ENCODE assay signal across 30 cellular contexts in genomic region chr9:28587052-28587451, GRCh38.
DNase-seq lines count a peak whose midpoint lies in the region; ATAC-seq, FAIRE-seq and TF ChIP-seq lines count a peak whose summit lies in the region.
"Had no signal": no experiment of that assay in that cellular context is flagged by ENCODE, and none has a peak within 500 bp of the region (broad histone marks: within the 10 kb centered on the region; RNA-seq: fewer than 3 reads in every experiment).

No MANE protein-coding gene starts in this region.

- H3K27ac ChIP-seq in HepG2 (ENCODE audit: extremely low read length, insufficient read depth, low read length) (no peak overlapping the region), right lobe of liver (no peak overlapping the region), A549 (no peak overlapping the region)
- H3K27ac ChIP-seq: 22Rv1; BLaER1; BLaER1 treated with 17β-estradiol and CSF1 and Interleukin-3, amounts not matched to agents 10 nM and 100 nM; C4-2B had no signal

- TF ChIP-seq RAD21 in HepG2 (CRISPR knock-in tag; IDR thresholded peaks at IDR 0.05) (no peak), A549 (conservative IDR thresholded peaks at IDR 0.05 in 1 of 2, IDR thresholded peaks at IDR 0.05 in 1 of 2) (no peak)

- H3K4me1 ChIP-seq in HepG2 (ENCODE audit: insufficient read depth, low read length) (no peaks in the 10 kb centered on the region), right lobe of liver (no peaks in the 10 kb centered on the region), A549 (no peaks in the 10 kb centered on the region)
- H3K4me1 ChIP-seq: BE2C; BLaER1; BLaER1 treated with 17β-estradiol and CSF1 and Interleukin-3, amounts not matched to agents 10 nM and 100 nM; Caco-2 had no signal

- H3K9me3 ChIP-seq in HepG2 (ENCODE audit: low read length) (peaks cover 8% of the 10 kb centered on the region; the same call in 1 of the 2 replicates), right lobe of liver (no peaks in the 10 kb centered on the region), A549 (0 out of 3 replicates have a peak, but pooled peaks cover 4% of the 10 kb centered on the region)
- H3K9me3 ChIP-seq: BE2C, BLaER1, Caco-2 had no signal

- CTCF ChIA-PET in HepG2 (lab: Yijun Ruan, JAX; ENCODE audit: low intra/inter-chr PET ratio, low total read pairs) = no interaction called here
- CTCF ChIA-PET in A549 (lab: Yijun Ruan, JAX) = no interaction called here

- POLR2A ChIA-PET in HepG2 (lab: Yijun Ruan, JAX) (no interaction called here), A549 (lab: Yijun Ruan, JAX) (no interaction called here)

- WGBS in HepG2 (ENCODE audit: low lambda C conversion rate) = 7% methylated on average over 1 of the region's 1 CpG
- 81% methylated on average over 1 of the region's 1 CpG for WGBS in right lobe of liver (ENCODE audit: insufficient coverage, low coverage, low lambda C conversion rate, missing lambda C conversion rate)
- 3% methylated on average over 1 of the region's 1 CpG for WGBS in A549 (ENCODE audit: missing lambda C conversion rate)

- no peak overlapping the region for H3K9ac ChIP-seq in HepG2 (ENCODE audit: insufficient read depth, low read depth, low read length)
- H3K9ac ChIP-seq: BLaER1; BLaER1 treated with 17β-estradiol and CSF1 and Interleukin-3, amounts not matched to agents 10 nM and 100 nM had no signal

- TF ChIP-seq EP300 in HepG2 (IDR thresholded peaks at IDR 0.05; ENCODE audit: low read depth in 2 of 2, low read length in 2 of 2) = no peak
- TF ChIP-seq EP300 in HepG2 (CRISPR knock-in tag; IDR thresholded peaks at IDR 0.05; ENCODE audit: borderline replicate concordance) = no peak
- no peak for TF ChIP-seq EP300 in A549 (IDR thresholded peaks at IDR 0.05)

- H3K4me2 ChIP-seq in HepG2 (ENCODE audit: low read depth, low read length) = no peak overlapping the region
- no peak overlapping the region for H3K4me2 ChIP-seq in A549
- H3K4me2 ChIP-seq: BLaER1; BLaER1 treated with 17β-estradiol and CSF1 and Interleukin-3, amounts not matched to agents 10 nM and 100 nM had no signal

- H4K20me1 ChIP-seq in HepG2 (ENCODE audit: insufficient read depth, low read length) = no peaks in the 10 kb centered on the region
- H4K20me1 ChIP-seq: BLaER1; BLaER1 treated with 17β-estradiol and CSF1 and Interleukin-3, amounts not matched to agents 10 nM and 100 nM had no signal

- BruUV-seq in HepG2 (replicated peaks; lab: Mats Ljungman, UMichigan) = no TSS peak

- ATAC-seq in HepG2 (no peak), right lobe of liver (no peak), A549 (no peak)
- ATAC-seq: CD8-positive, alpha-beta T cell had no signal

- H3K36me3 ChIP-seq in HepG2 (replicated peaks in 1 of 2; ENCODE audit: control insufficient read depth in 1 of 2, insufficient read depth in 2 of 2, low read length in 2 of 2) (no peaks in the 10 kb centered on the region), right lobe of liver (no peaks in the 10 kb centered on the region)
- H3K36me3 ChIP-seq: BE2C; BLaER1; BLaER1 treated with 17β-estradiol and CSF1 and Interleukin-3, amounts not matched to agents 10 nM and 100 nM had no signal

- no peak overlapping the region for H2AFZ ChIP-seq in HepG2 (ENCODE audit: low read length)

- H3K4me3 ChIP-seq in HepG2 (replicated peaks in 1 of 3; ENCODE audit: insufficient read depth in 1 of 3, low read depth in 2 of 3, low read length in 3 of 3) (no peak overlapping the region), right lobe of liver (no peak overlapping the region), A549 (no peak overlapping the region)
- H3K4me3 ChIP-seq: BLaER1; BLaER1 treated with 17β-estradiol and CSF1 and Interleukin-3, amounts not matched to agents 10 nM and 100 nM had no signal

- no peak for FAIRE-seq in HepG2 (lab: Jason Lieb, UNC)
- FAIRE-seq in A549 (lab: Jason Lieb, UNC) = no peak
- FAIRE-seq: A204.1, D721Med had no signal

- no peak for TF ChIP-seq CTCF in HepG2 (CRISPR knock-in tag; IDR thresholded peaks at IDR 0.05)
- no peak for TF ChIP-seq CTCF in right lobe of liver (IDR thresholded peaks at IDR 0.05)
- TF ChIP-seq CTCF in A549 (IDR thresholded peaks at IDR 0.05) = no peak

- TF ChIP-seq POLR2A in HepG2 (IDR thresholded peaks at IDR 0.05; ENCODE audit: insufficient read depth in 1 of 2, low read depth in 2 of 2, low read length in 2 of 2) = no peak
- no peak for TF ChIP-seq POLR2A in right lobe of liver (IDR thresholded peaks at IDR 0.05)
- no peak for TF ChIP-seq POLR2A in A549 (IDR thresholded peaks at IDR 0.05; ENCODE audit: low read length)

- no peaks in the 10 kb centered on the region for H3K27me3 ChIP-seq in HepG2 (ENCODE audit: control insufficient read depth in 1 of 2, insufficient read depth in 2 of 2, low read length in 2 of 2)
- no peaks in the 10 kb centered on the region for H3K27me3 ChIP-seq in right lobe of liver
- H3K27me3 ChIP-seq: BE2C; BLaER1; BLaER1 treated with 17β-estradiol and CSF1 and Interleukin-3, amounts not matched to agents 10 nM and 100 nM had no signal

- in situ Hi-C loops in HepG2 (cut with HindIII; ENCODE audit: extremely low pct_ligation_motif_present, low pct_unique_long_range_greater_than_20kb) = no loop called here

- no peaks in the 10 kb centered on the region for H3K79me2 ChIP-seq in HepG2 (ENCODE audit: insufficient read depth, low read length)

- DNase-seq in HepG2 (ENCODE audit: low spot score) (no peak), right lobe of liver (no peak), A549 (ENCODE audit: low read depth in 1 of 2, low spot score in 1 of 2) (no peak), hepatic stellate cell (ENCODE audit: low spot score) (no peak)
- DNase-seq: 8988T; ACHN; AML-193; BE2C; C1 segment of cervical spinal cord; Caco-2; Calu3; CD4-positive, alpha-beta memory T cell; CD4-positive, alpha-beta T cell; CD4-positive, CD25-positive, alpha-beta regulatory T cell; CD8-positive, alpha-beta memory T cell; CD8-positive, alpha-beta T cell; COR-L47; DMS 273 treated with DMSO at 0.1 percent for 48 hours; DMS153; DMS53; DMS79; DMS79 treated with DMSO at 0.1 percent for 48 hours; DND-41; EL had no signal

- intact Hi-C loops in HepG2 (cut with micrococcal nuclease; ENCODE audit: unreplicated experiment) = no loop called here
- intact Hi-C loops in right lobe of liver (cut with DNase I) = no loop called here

TF ChIP-seq in HepG2, 621 proteins besides CTCF, POLR2A, EP300 and RAD21:
- TF ChIP-seq POLR2G (IDR thresholded peaks at IDR 0.05; ENCODE audit: low read depth, low read length) (no peak), MAFK (conservative IDR thresholded peaks at IDR 0.05 in 1 of 2, IDR thresholded peaks at IDR 0.05 in 1 of 2; ENCODE audit: low read length in 2 of 2) (peak in 1 of 2 experiments; percentile 61; a peak in 3 of 4 replicates), MAFF (IDR thresholded peaks at IDR 0.05; ENCODE audit: low read depth, low read length) (0 out of 2 replicates have a peak, but pooled peaks have one; percentile 18)

TF ChIP-seq in A549, 52 proteins besides CTCF, POLR2A, EP300 and RAD21:
- TF ChIP-seq SREBF2 (IDR thresholded peaks at IDR 0.05) (no peak), POLR2AphosphoS2 (conservative IDR thresholded peaks at IDR 0.05; ENCODE audit: low read length) (no peak), FOSL2 (IDR thresholded peaks at IDR 0.05) (no peak), FOSL2 (CRISPR knock-in tag; IDR thresholded peaks at IDR 0.05) (no peak), ZSCAN20 (CRISPR knock-in tag; IDR thresholded peaks at IDR 0.05) (no peak), JUN (IDR thresholded peaks at IDR 0.05) (no peak), ZNF302 (CRISPR knock-in tag; IDR thresholded peaks at IDR 0.05) (no peak), MAFK (IDR thresholded peaks at IDR 0.05; ENCODE audit: partially characterized antibody) (peak; percentile 51)
